ENCODE assay signal across 24 cellular contexts in genomic region chr19:11364296-11364904, GRCh38.
"Had no signal": no experiment of that assay in that cellular context is flagged by ENCODE, and none has a peak within 500 bp of the region (broad histone marks: within the 10 kb centered on the region; RNA-seq: fewer than 3 reads in every experiment).

No MANE protein-coding gene starts in this region.

- H3K36me3 Mint-ChIP-seq: activated CD8-positive, alpha-beta memory T cell treated with anti-CD3 and anti-CD28 coated beads, Interleukin-2, amount 10 ng/mL, durations not matched to agents 7 days and 5 days had no signal

- H3K4me1 Mint-ChIP-seq: activated CD4-positive, alpha-beta T cell treated with anti-CD3 and anti-CD28 coated beads for 36 hours; activated CD8-positive, alpha-beta memory T cell treated with anti-CD3 and anti-CD28 coated beads, Interleukin-2, amount 10 ng/mL, durations not matched to agents 7 days and 5 days had no signal

- H3K27me3 ChIP-seq: body of pancreas had no signal

- H3K9me3 ChIP-seq: body of pancreas had no signal

- H3K4me3 ChIP-seq: body of pancreas had no signal

- DNase-seq: activated CD4-positive, alpha-beta memory T cell treated with anti-CD3 and anti-CD28 coated beads for 36 hours; activated CD4-positive, alpha-beta T cell treated with anti-CD3 and anti-CD28 coated beads for 36 hours; activated CD4-positive, alpha-beta T cell treated with anti-CD3 and anti-CD28 coated beads, Interleukin-2, amount 10 ng/mL, durations not matched to agents 24 days and 14 days; activated CD4-positive, CD25-positive, alpha-beta regulatory T cell; activated CD4-positive, CD25-positive, alpha-beta regulatory T cell treated with anti-CD3 and anti-CD28 coated beads, Interleukin-2, amount 50 U/mL, for 72 hours; activated CD8-positive, alpha-beta memory T cell treated with anti-CD3 and anti-CD28 coated beads, Interleukin-2, amount 10 ng/mL, durations not matched to agents 7 days and 5 days; activated CD8-positive, alpha-beta memory T cell treated with anti-CD3 and anti-CD28 coated beads, Interleukin-2, amount 50 U/mL, for 4 hours; activated CD8-positive, alpha-beta T cell treated with anti-CD3 and anti-CD28 coated beads, Interleukin-2, amount 10 ng/mL, durations not matched to agents 7 days and 5 days; activated effector memory CD4-positive, alpha-beta T cell treated with anti-CD3 and anti-CD28 coated beads, Interleukin-2, amount 50 U/mL, for 16 hours; activated naive CD4-positive, alpha-beta T cell treated with anti-CD3 and anti-CD28 coated beads for 36 hours; activated T-cell treated with anti-CD3 and anti-CD28 coated beads, Interleukin-2, amount 50 U/mL, for 1 hour; activated T-cell treated with anti-CD3 and anti-CD28 coated beads, Interleukin-2, amount 50 U/mL, for 48 hours; amniotic stem cell; body of pancreas; cortex of kidney; dermis blood vessel endothelial cell; effector CD4-positive, alpha-beta T cell; effector memory CD8-positive, alpha-beta T cell; foreskin fibroblast; T-helper 2 cell had no signal

- H3K9me3 Mint-ChIP-seq: activated CD4-positive, alpha-beta memory T cell treated with anti-CD3 and anti-CD28 coated beads for 36 hours; activated CD4-positive, alpha-beta T cell treated with anti-CD3 and anti-CD28 coated beads, Interleukin-2, amount 10 ng/mL, durations not matched to agents 24 days and 14 days; activated naive CD4-positive, alpha-beta T cell treated with anti-CD3 and anti-CD28 coated beads for 36 hours; activated T-helper 1 cell treated with anti-CD3 and anti-CD28 coated beads, Interleukin-12 subunit alpha, Interleukin-12 subunit beta, Interleukin-2, Interleukin-4 antibody, amounts not matched to agents 30 ng/mL and 10 ng/mL and 1 ng/mL, durations not matched to agents 14 hours and 24 hours and 36 hours; activated T-helper 2 cell treated with anti-CD3 and anti-CD28 coated beads, Interferon-gamma antibody, Interleukin-2, Interleukin-4, amounts not matched to agents 10 μg/mL and 5 μg/mL and 100 μg/mL, durations not matched to agents 14 hours and 24 hours and 36 hours; effector memory CD8-positive, alpha-beta T cell had no signal

- H3K4me3 Mint-ChIP-seq: activated CD4-positive, alpha-beta memory T cell treated with anti-CD3 and anti-CD28 coated beads for 36 hours; activated CD4-positive, alpha-beta T cell treated with anti-CD3 and anti-CD28 coated beads for 36 hours; activated CD4-positive, alpha-beta T cell treated with anti-CD3 and anti-CD28 coated beads, Interleukin-2, amount 10 ng/mL, durations not matched to agents 24 days and 14 days; activated CD8-positive, alpha-beta memory T cell treated with anti-CD3 and anti-CD28 coated beads, Interleukin-2, amount 10 ng/mL, durations not matched to agents 7 days and 5 days; activated CD8-positive, alpha-beta T cell treated with anti-CD3 and anti-CD28 coated beads, Interleukin-2, amount 10 ng/mL, durations not matched to agents 7 days and 5 days; activated naive CD4-positive, alpha-beta T cell treated with anti-CD3 and anti-CD28 coated beads for 36 hours; activated naive CD8-positive, alpha-beta T cell; activated T-helper 1 cell treated with anti-CD3 and anti-CD28 coated beads, Interleukin-12 subunit alpha, Interleukin-12 subunit beta, Interleukin-2, Interleukin-4 antibody, amounts not matched to agents 30 ng/mL and 10 ng/mL and 1 ng/mL, durations not matched to agents 14 hours and 24 hours and 36 hours; effector memory CD8-positive, alpha-beta T cell had no signal

- H3K27ac ChIP-seq: body of pancreas, epithelial cell of prostate had no signal

- H3K27me3 Mint-ChIP-seq: activated CD4-positive, alpha-beta memory T cell treated with anti-CD3 and anti-CD28 coated beads for 36 hours; activated CD4-positive, alpha-beta T cell treated with anti-CD3 and anti-CD28 coated beads for 36 hours; activated CD4-positive, alpha-beta T cell treated with anti-CD3 and anti-CD28 coated beads, Interleukin-2, amount 10 ng/mL, durations not matched to agents 24 days and 14 days; activated CD8-positive, alpha-beta memory T cell treated with anti-CD3 and anti-CD28 coated beads, Interleukin-2, amount 10 ng/mL, durations not matched to agents 7 days and 5 days; activated naive CD8-positive, alpha-beta T cell; effector memory CD8-positive, alpha-beta T cell had no signal

- H3K27ac Mint-ChIP-seq: activated CD4-positive, alpha-beta memory T cell treated with anti-CD3 and anti-CD28 coated beads for 36 hours; activated CD4-positive, alpha-beta T cell treated with anti-CD3 and anti-CD28 coated beads for 36 hours; activated CD4-positive, alpha-beta T cell treated with anti-CD3 and anti-CD28 coated beads, Interleukin-2, amount 10 ng/mL, durations not matched to agents 24 days and 14 days; activated CD8-positive, alpha-beta memory T cell treated with anti-CD3 and anti-CD28 coated beads, Interleukin-2, amount 10 ng/mL, durations not matched to agents 7 days and 5 days; activated CD8-positive, alpha-beta T cell treated with anti-CD3 and anti-CD28 coated beads, Interleukin-2, amount 10 ng/mL, durations not matched to agents 7 days and 5 days; activated naive CD4-positive, alpha-beta T cell treated with anti-CD3 and anti-CD28 coated beads for 36 hours; activated naive CD8-positive, alpha-beta T cell; activated T-helper 1 cell treated with anti-CD3 and anti-CD28 coated beads, Interleukin-12 subunit alpha, Interleukin-12 subunit beta, Interleukin-2, Interleukin-4 antibody, amounts not matched to agents 30 ng/mL and 10 ng/mL and 1 ng/mL, durations not matched to agents 14 hours and 24 hours and 36 hours; activated T-helper 2 cell treated with anti-CD3 and anti-CD28 coated beads, Interferon-gamma antibody, Interleukin-2, Interleukin-4, amounts not matched to agents 10 μg/mL and 5 μg/mL and 100 μg/mL, durations not matched to agents 14 hours and 24 hours and 36 hours; effector memory CD8-positive, alpha-beta T cell had no signal

- ATAC-seq: activated CD4-positive, alpha-beta T cell treated with anti-CD3 and anti-CD28 coated beads for 36 hours; activated CD8-positive, alpha-beta memory T cell treated with anti-CD3 and anti-CD28 coated beads, Interleukin-2, amount 10 ng/mL, durations not matched to agents 7 days and 5 days; activated CD8-positive, alpha-beta T cell treated with anti-CD3 and anti-CD28 coated beads, Interleukin-2, amount 10 ng/mL, durations not matched to agents 7 days and 5 days; body of pancreas; effector memory CD8-positive, alpha-beta T cell had no signal
